12 cellular contexts compared by ENCODE assay signal in genomic region chr5:169162407-169162806, GRCh38.
DNase-seq lines count a peak whose midpoint lies in the region; ATAC-seq and TF ChIP-seq lines count a peak whose summit lies in the region.
"Had no signal": no experiment of that assay in that cellular context is flagged by ENCODE, and none has a peak within 500 bp of the region (broad histone marks: within the 10 kb centered on the region; RNA-seq: fewer than 3 reads in every experiment).

No MANE protein-coding gene starts in this region.

- H3K4me1 Mint-ChIP-seq in nephron, result peaks cover 51% of the 10 kb centered on the region
- no peaks in the 10 kb centered on the region for H3K4me1 Mint-ChIP-seq in endothelial cell (ENCODE audit: unreplicated experiment)
- no peaks in the 10 kb centered on the region for H3K4me1 Mint-ChIP-seq in activated T-cell treated with anti-CD3 and anti-CD28 coated beads, Interleukin-2, amount 50 U/mL, for 24 hours (ENCODE audit: low read depth)

- no peak overlapping the region for H3K4me2 ChIP-seq in mammary epithelial cell (ENCODE audit: insufficient read depth, low read depth, low read length)

- peak overlapping the region; percentile 5 for H2AFZ ChIP-seq in mammary epithelial cell (ENCODE audit: low read depth, low read length)

- H3K27ac Mint-ChIP-seq in nephron (peak overlapping the region; percentile 90 to 97 (median 93)), endothelial cell (ENCODE audit: unreplicated experiment) (no peak overlapping the region)
- H3K27ac Mint-ChIP-seq in activated T-cell treated with anti-CD3 and anti-CD28 coated beads, Interleukin-2, amount 50 U/mL, for 24 hours, result no peak overlapping the region

- TF ChIP-seq CTCF in mammary epithelial cell (conservative IDR thresholded peaks at IDR 0.05 in 1 of 2, IDR thresholded peaks at IDR 0.05 in 1 of 2; ENCODE audit: extremely low read depth in 1 of 2, insufficient read depth in 1 of 2, low read depth in 1 of 2, low read length in 2 of 2) (no peak), nephron (IDR thresholded peaks at IDR 0.05; ENCODE audit: unreplicated experiment in 3 of 3) (no peak), endothelial cell (IDR thresholded peaks at IDR 0.05; ENCODE audit: unreplicated experiment) (no peak)

- CTCF ChIA-PET in mammary epithelial cell (lab: Charles Lee; ENCODE audit: low non-redundant PET), result no interaction called here

- H3K27ac ChIP-seq in mammary epithelial cell (ENCODE audit: insufficient read depth, low read depth, low read length), result peak overlapping the region; percentile 86
- H3K27ac ChIP-seq: VCaP had no signal

- H3K36me3 ChIP-seq in MG63, result no peaks in the 10 kb centered on the region
- H3K36me3 ChIP-seq in mammary epithelial cell (ENCODE audit: insufficient read depth, low read length), result no peaks in the 10 kb centered on the region

- no TSS peak for BruUV-seq in mammary epithelial cell (replicated peaks; lab: Mats Ljungman, UMichigan)

- peaks cover 63% of the 10 kb centered on the region for H3K4me1 ChIP-seq in mammary epithelial cell (ENCODE audit: insufficient read depth, low read length)

- no peaks in the 10 kb centered on the region for H3K27me3 Mint-ChIP-seq in nephron (ENCODE audit: low read depth)
- H3K27me3 Mint-ChIP-seq in endothelial cell (ENCODE audit: unreplicated experiment), result peaks cover 2% of the 10 kb centered on the region
- peaks cover 4% of the 10 kb centered on the region for H3K27me3 Mint-ChIP-seq in activated T-cell treated with anti-CD3 and anti-CD28 coated beads, Interleukin-2, amount 50 U/mL, for 24 hours

- H3K4me3 Mint-ChIP-seq in nephron (no peak overlapping the region), endothelial cell (ENCODE audit: unreplicated experiment) (no peak overlapping the region)
- H3K4me3 Mint-ChIP-seq in activated T-cell treated with anti-CD3 and anti-CD28 coated beads, Interleukin-2, amount 50 U/mL, for 24 hours, result no peak overlapping the region

- peaks cover 23% of the 10 kb centered on the region for H3K9me3 ChIP-seq in MG63
- no peaks in the 10 kb centered on the region for H3K9me3 ChIP-seq in mammary epithelial cell (replicated peaks; ENCODE audit: insufficient read depth, low read length)

- H3K36me3 Mint-ChIP-seq in nephron (ENCODE audit: low read depth), result peaks cover 33% of the 10 kb centered on the region
- no peaks in the 10 kb centered on the region for H3K36me3 Mint-ChIP-seq in endothelial cell (ENCODE audit: low read depth, unreplicated experiment)
- H3K36me3 Mint-ChIP-seq in activated T-cell treated with anti-CD3 and anti-CD28 coated beads, Interleukin-2, amount 50 U/mL, for 24 hours (ENCODE audit: low read depth), result no peaks in the 10 kb centered on the region

- no peak for ATAC-seq in GM18511 (IDR thresholded peaks at IDR 0.05; ENCODE audit: unreplicated experiment)

- in situ Hi-C loops in mammary epithelial cell (cut with MboI; ENCODE audit: low sequenced_read_pairs in 2 of 2), result no loop called here

- 18% methylated on average over 3 of the region's 3 CpGs for WGBS in mammary epithelial cell (ENCODE audit: low coverage, missing lambda C conversion rate)

- dilution Hi-C loops in mammary epithelial cell (cut with HindIII; ENCODE audit: low sequenced_read_pairs), result no loop called here

- H3K9ac ChIP-seq in mammary epithelial cell (ENCODE audit: insufficient read depth, low read length), result no peak overlapping the region

- H3K4me3 ChIP-seq in MG63 (no peak overlapping the region), mammary epithelial cell (replicated peaks in 1 of 3; ENCODE audit: insufficient read depth in 1 of 3, low read depth in 2 of 3, low read length in 3 of 3) (no peak overlapping the region)
- H3K4me3 ChIP-seq: lung had no signal

- intact Hi-C loops in mammary epithelial cell (cut with micrococcal nuclease), result loop anchor here (5.0 kb wide), 1 partner anchor 190 kb away; no protein-coding TSS in a partner anchor

- no peaks in the 10 kb centered on the region for H3K27me3 ChIP-seq in MG63
- no peaks in the 10 kb centered on the region for H3K27me3 ChIP-seq in mammary epithelial cell (ENCODE audit: insufficient read depth, low read length)

- H3K79me2 ChIP-seq in mammary epithelial cell (ENCODE audit: insufficient read depth, low read length), result peaks cover 3% of the 10 kb centered on the region

- peaks cover 34% of the 10 kb centered on the region for H3K9me3 Mint-ChIP-seq in nephron
- no peaks in the 10 kb centered on the region for H3K9me3 Mint-ChIP-seq in endothelial cell (ENCODE audit: unreplicated experiment)
- peaks cover 17% of the 10 kb centered on the region for H3K9me3 Mint-ChIP-seq in activated T-cell treated with anti-CD3 and anti-CD28 coated beads, Interleukin-2, amount 50 U/mL, for 24 hours

- no peaks in the 10 kb centered on the region for H4K20me1 ChIP-seq in mammary epithelial cell (ENCODE audit: insufficient read depth, low read length)

- peak; percentile 80 for DNase-seq in AG20443 (ENCODE audit: low spot score)
- peak; percentile 42 for DNase-seq in MG63
- peak; percentile 60 for DNase-seq in mammary epithelial cell
- no peak for DNase-seq in NCI-H1694 treated with DMSO at 0.1 percent for 48 hours (lab: John Stamatoyannopoulos, UW)
- DNase-seq in endothelial cell (ENCODE audit: low spot score), result no peak
- no peak for DNase-seq in activated T-cell treated with anti-CD3 and anti-CD28 coated beads, Interleukin-2, amount 50 U/mL, for 24 hours
- DNase-seq: DMS 273 treated with DMSO at 0.1 percent for 48 hours, substantia nigra had no signal

Comparison
In these comparisons a context has a peak if more than half of its experiments do, and no peak if none do; other contexts are left out.
1. DNase-seq: peak in AG20443 (single experiment), MG63 (single experiment) and mammary epithelial cell (single experiment); none in NCI-H1694 treated with DMSO at 0.1 percent for 48 hours (single experiment), endothelial cell (single experiment) and activated T-cell treated with anti-CD3 and anti-CD28 coated beads, Interleukin-2, amount 50 U/mL, for 24 hours (single experiment).
2. H3K27ac Mint-ChIP-seq: peak in nephron (3 of 3); none in endothelial cell (single experiment) and activated T-cell treated with anti-CD3 and anti-CD28 coated beads, Interleukin-2, amount 50 U/mL, for 24 hours (single experiment).